8 cellular contexts compared by ENCODE assay signal in genomic region chr5:132464155-132464939, GRCh38. TPM values are rescaled to one million over a fixed set of nuclear protein-coding genes. Genes with fewer than 3 reads are reported as not detected.
DNase-seq lines count a peak whose midpoint lies in the region; ATAC-seq and TF ChIP-seq lines count a peak whose summit lies in the region.

No MANE protein-coding gene starts in this region.

- TF ChIP-seq CTCF in DND-41 (IDR thresholded peaks at IDR 0.05; ENCODE audit: borderline replicate concordance, extremely low read depth, low read length, poor library complexity, severe bottlenecking), result peak; percentile 49
- no peak for TF ChIP-seq CTCF in colonic mucosa (IDR thresholded peaks at IDR 0.05)
- no peak for TF ChIP-seq CTCF in neural crest cell (conservative IDR thresholded peaks at IDR 0.05)

- no peaks in the 10 kb centered on the region for H4K20me1 ChIP-seq in DND-41 (ENCODE audit: insufficient read depth, low read length)

- H3K27me3 ChIP-seq in DND-41 (ENCODE audit: insufficient read depth, low read length, poor library complexity) (no peaks in the 10 kb centered on the region), colonic mucosa (no peaks in the 10 kb centered on the region)

- H3K4me1 ChIP-seq in DND-41 (ENCODE audit: insufficient read depth, low read length) (peaks cover 93% of the 10 kb centered on the region), colonic mucosa (peaks cover 37% of the 10 kb centered on the region)

- peak overlapping the region; percentile 54 for H3K27ac Mint-ChIP-seq in neural crest cell (ENCODE audit: unreplicated experiment)

- H3K4me3 Mint-ChIP-seq in neural crest cell, result no peak overlapping the region

- ATAC-seq in DND-41 (ENCODE audit: insufficient read depth, low read depth), result peak; percentile 16

- H3K79me2 ChIP-seq in DND-41 (ENCODE audit: insufficient read depth, low read length), result peaks cover 79% of the 10 kb centered on the region

- H3K4me3 ChIP-seq in DND-41 (ENCODE audit: low read depth in 1 of 2, low read length in 2 of 2) (peak overlapping the region in 1 of 2 experiments; percentile 26; a peak in 1 of 4 replicates), colonic mucosa (no peak overlapping the region)

- H3K9me3 ChIP-seq in DND-41 (ENCODE audit: insufficient read depth, low read length, severe bottlenecking), result no peaks in the 10 kb centered on the region
- no peaks in the 10 kb centered on the region for H3K9me3 ChIP-seq in colonic mucosa

- H3K27ac ChIP-seq in DND-41 (ENCODE audit: low read length), result peak overlapping the region; percentile 99
- peak overlapping the region; percentile 64 for H3K27ac ChIP-seq in colonic mucosa

- H3K36me3 Mint-ChIP-seq in neural crest cell (ENCODE audit: low read depth), result no peaks in the 10 kb centered on the region

- intact Hi-C loops in colonic mucosa (cut with DNase I), result no loop called here

- H2AFZ ChIP-seq in DND-41 (ENCODE audit: low read depth, low read length), result no peak overlapping the region

- DNase-seq in DND-41 (peak; percentile 78), NCI-H446 treated with DMSO at 0.1 percent for 48 hours (lab: John Stamatoyannopoulos, UW) (peak; percentile 63), colonic mucosa (no peak), neural crest cell (ENCODE audit: low read depth, low spot score) (no peak), COLO829 (ENCODE audit: low spot score) (no peak), NCI-H2227 (lab: John Stamatoyannopoulos, UW; ENCODE audit: unreplicated experiment) (no peak), inferior parietal cortex (ENCODE audit: extremely low spot score) (no peak), cortex of kidney (lab: John Stamatoyannopoulos, UW) (no peak)

- H3K9me3 Mint-ChIP-seq in neural crest cell, result no peaks in the 10 kb centered on the region

- peak overlapping the region; percentile 50 for H3K4me2 ChIP-seq in DND-41 (ENCODE audit: insufficient read depth, low read length)

- H3K9ac ChIP-seq in DND-41 (ENCODE audit: low read depth, low read length) (peak overlapping the region; percentile 65), colonic mucosa (ENCODE audit: low read depth in 2 of 2, low read length in 2 of 2) (peak overlapping the region; percentile 72 to 73)

- H3K27me3 Mint-ChIP-seq in neural crest cell (ENCODE audit: low read depth), result no peaks in the 10 kb centered on the region

- H3K36me3 ChIP-seq in DND-41 (ENCODE audit: insufficient read depth, low read length) (peaks cover 69% of the 10 kb centered on the region), colonic mucosa (no peaks in the 10 kb centered on the region)

- H3K4me1 Mint-ChIP-seq in neural crest cell, result peaks cover 19% of the 10 kb centered on the region

RNA-seq across cellular contexts. Expression of gene IRF1, which starts 26.2 kb away (rescaled TPM):
- total RNA-seq in colonic mucosa (10 to 100 TPM; 59.7 to 87.8 TPM), neural crest cell (4.5 and 4.7 TPM in 2 replicates)

Comparison
In these comparisons a context has a peak if more than half of its experiments do, and no peak if none do; other contexts are left out.
1. DNase-seq: peak in DND-41 (single experiment) and NCI-H446 treated with DMSO at 0.1 percent for 48 hours (single experiment); none in colonic mucosa (single experiment), neural crest cell (single experiment), COLO829 (single experiment), NCI-H2227 (single experiment), inferior parietal cortex (single experiment) and cortex of kidney (single experiment).
2. RNA of gene IRF1, which starts 26.2 kb away (total RNA-seq): 59.7 to 87.8 TPM in colonic mucosa; 4.5 to 4.7 TPM in neural crest cell; every median in the first group is over 10 times any median in the second.